Comparison of ENCODE assay signal across 17 cellular contexts in genomic region chr2:201932511-201932910, GRCh38.
DNase-seq lines count a peak whose midpoint lies in the region; ATAC-seq, FAIRE-seq and TF ChIP-seq lines count a peak whose summit lies in the region.
"Had no signal": no experiment of that assay in that cellular context is flagged by ENCODE, and none has a peak within 500 bp of the region (broad histone marks: within the 10 kb centered on the region; RNA-seq: fewer than 3 reads in every experiment).

No MANE protein-coding gene starts in this region.

- H3K36me3 Mint-ChIP-seq in nephron progenitor cell (ENCODE audit: low read depth): peaks cover 17% of the 10 kb centered on the region
- H3K36me3 Mint-ChIP-seq: activated naive CD8-positive, alpha-beta T cell treated with anti-CD3 and anti-CD28 coated beads, Interleukin-2, amount 10 ng/mL, durations not matched to agents 7 days and 5 days had no signal

- TF ChIP-seq CTCF in D721Med (IDR thresholded peaks at IDR 0.05; ENCODE audit: insufficient read depth, missing control alignments) (no peak), nephron progenitor cell (IDR thresholded peaks at IDR 0.05) (no peak)

- no peak for ATAC-seq in HG03521 (IDR thresholded peaks at IDR 0.05; ENCODE audit: unreplicated experiment)
- ATAC-seq in stimulated activated naive CD8-positive, alpha-beta T cell treated with anti-CD3 and anti-CD28 coated beads, Interleukin-15, Interleukin-2, amounts not matched to agents 100 U/mL and 50 U/mL, for 24 hours: no peak
- ATAC-seq: K562 had no signal

- H3K9me3 Mint-ChIP-seq in nephron progenitor cell: peaks cover 18% of the 10 kb centered on the region
- H3K9me3 Mint-ChIP-seq: activated naive CD8-positive, alpha-beta T cell treated with anti-CD3 and anti-CD28 coated beads, Interleukin-2, amount 10 ng/mL, durations not matched to agents 7 days and 5 days had no signal

- H3K4me1 Mint-ChIP-seq in nephron progenitor cell: peaks cover 89% of the 10 kb centered on the region

- peak overlapping the region; percentile 21 for H3K9ac ChIP-seq in HUES6 (ENCODE audit: low read length)

- DNase-seq in D721Med (ENCODE audit: insufficient read length, low spot score) (peak; percentile 39), SJSA1 (ENCODE audit: low read depth in 1 of 2, low spot score in 2 of 2) (peak in 1 of 2 experiments; percentile 32), nephron progenitor cell (no peak), AG08395 (ENCODE audit: low spot score) (no peak)
- DNase-seq in stimulated activated naive CD8-positive, alpha-beta T cell treated with anti-CD3 and anti-CD28 coated beads, Interleukin-15, Interleukin-2, amounts not matched to agents 100 U/mL and 50 U/mL, for 24 hours: no peak
- DNase-seq: activated CD4-positive, alpha-beta T cell treated with anti-CD3 and anti-CD28 coated beads for 1 hour; activated naive CD8-positive, alpha-beta T cell treated with anti-CD3 and anti-CD28 coated beads, Interleukin-2, amount 10 ng/mL, durations not matched to agents 7 days and 5 days; central memory CD4-positive, alpha-beta T cell; NCI-H187; stimulated activated CD4-positive, alpha-beta T cell treated with anti-CD3 and anti-CD28 coated beads, Interleukin-4, amount 100 ng/mL, for 24 hours; upper lobe of left lung had no signal

- H3K9me3 ChIP-seq in HUES6 (ENCODE audit: control insufficient read depth, insufficient read depth, low read depth, low read length) (0 out of 2 replicates have a peak, but pooled peaks cover 9% of the 10 kb centered on the region), SJSA1 (replicated peaks) (no peaks in the 10 kb centered on the region; the same call in 1 of the 2 replicates)
- H3K9me3 ChIP-seq: upper lobe of left lung had no signal

- H3K27me3 Mint-ChIP-seq in nephron progenitor cell (ENCODE audit: low read depth, poor library complexity): no peaks in the 10 kb centered on the region

- H3K27ac Mint-ChIP-seq in nephron progenitor cell: peak overlapping the region; percentile 57
- H3K27ac Mint-ChIP-seq: activated naive CD8-positive, alpha-beta T cell treated with anti-CD3 and anti-CD28 coated beads, Interleukin-2, amount 10 ng/mL, durations not matched to agents 7 days and 5 days had no signal

- no peak overlapping the region for H3K4me3 Mint-ChIP-seq in nephron progenitor cell
- H3K4me3 Mint-ChIP-seq: activated naive CD8-positive, alpha-beta T cell treated with anti-CD3 and anti-CD28 coated beads, Interleukin-2, amount 10 ng/mL, durations not matched to agents 7 days and 5 days had no signal

- H3K36me3 ChIP-seq in HUES6 (ENCODE audit: control insufficient read depth, insufficient read depth, low read length): no peaks in the 10 kb centered on the region
- H3K36me3 ChIP-seq in SJSA1: no peaks in the 10 kb centered on the region
- H3K36me3 ChIP-seq: upper lobe of left lung had no signal

- peak; percentile 88 for FAIRE-seq in D721Med (lab: Jason Lieb, UNC)
- FAIRE-seq: frontal cortex, G401.6, H54, K562 had no signal

- H3K27me3 ChIP-seq in HUES6 (ENCODE audit: control insufficient read depth, insufficient read depth, low read length) (no peaks in the 10 kb centered on the region), SJSA1 (replicated peaks) (no peaks in the 10 kb centered on the region)
- H3K27me3 ChIP-seq: upper lobe of left lung had no signal

- no peak overlapping the region for H3K4me3 ChIP-seq in HUES6 (ENCODE audit: low read depth, low read length)
- no peak overlapping the region for H3K4me3 ChIP-seq in SJSA1
- H3K4me3 ChIP-seq: K562, upper lobe of left lung had no signal

- H3K4me1 ChIP-seq in HUES6 (ENCODE audit: control insufficient read depth, insufficient read depth, low read length) (peaks cover 38% of the 10 kb centered on the region), SJSA1 (replicated peaks) (peaks cover 51% of the 10 kb centered on the region)
- H3K4me1 ChIP-seq: upper lobe of left lung had no signal

- H3K27ac ChIP-seq in HUES6 (ENCODE audit: low read depth, low read length) (no peak overlapping the region), SJSA1 (peak overlapping the region; percentile 60)
- H3K27ac ChIP-seq: upper lobe of left lung had no signal
